ENCODE assay signal across 1 cellular context in genomic region chr20:64064145-64064698, GRCh38.
TF ChIP-seq lines count a peak whose summit lies in the region.

No MANE protein-coding gene starts in this region.

TF ChIP-seq in HepG2, 621 proteins besides CTCF, POLR2A, EP300 and RAD21 (continued from another document and continues in another):
- TF ChIP-seq ZNF512 (CRISPR knock-in tag; IDR thresholded peaks at IDR 0.05) (no peak), ZBTB43 (CRISPR knock-in tag; conservative IDR thresholded peaks at IDR 0.05) (no peak), ZNF224 (CRISPR knock-in tag; IDR thresholded peaks at IDR 0.05) (no peak), ARID4A (CRISPR knock-in tag; IDR thresholded peaks at IDR 0.05; ENCODE audit: borderline replicate concordance) (no peak), MBD4 (IDR thresholded peaks at IDR 0.05; ENCODE audit: borderline replicate concordance, low read length) (no peak), MLLT10 (CRISPR knock-in tag; IDR thresholded peaks at IDR 0.05) (no peak), HMGXB4 (CRISPR knock-in tag; IDR thresholded peaks at IDR 0.05; ENCODE audit: borderline replicate concordance in 1 of 2, low read depth in 1 of 2) (no peak), CBFB (CRISPR knock-in tag; IDR thresholded peaks at IDR 0.05) (no peak), ZNF3 (CRISPR knock-in tag; IDR thresholded peaks at IDR 0.05) (no peak), ZNF253 (CRISPR knock-in tag; IDR thresholded peaks at IDR 0.05; ENCODE audit: borderline replicate concordance) (no peak), ARHGAP35 (CRISPR knock-in tag; IDR thresholded peaks at IDR 0.05; ENCODE audit: borderline replicate concordance) (no peak), HNRNPK (IDR thresholded peaks at IDR 0.05; ENCODE audit: low read depth, low read length, poor library complexity, severe bottlenecking) (no peak), ZNF251 (CRISPR knock-in tag; IDR thresholded peaks at IDR 0.05) (no peak), ZNF629 (CRISPR knock-in tag; conservative IDR thresholded peaks at IDR 0.05) (no peak), MIER2 (CRISPR knock-in tag; IDR thresholded peaks at IDR 0.05) (no peak), ZNF703 (CRISPR knock-in tag; IDR thresholded peaks at IDR 0.05; ENCODE audit: borderline replicate concordance) (0 out of 2 replicates have a peak, but pooled peaks have one; percentile 22), BRD4 (CRISPR knock-in tag; IDR thresholded peaks at IDR 0.05) (no peak; the same call in 1 of the 2 replicates), PLRG1 (conservative IDR thresholded peaks at IDR 0.05) (no peak), ZNF510 (CRISPR knock-in tag; IDR thresholded peaks at IDR 0.05; ENCODE audit: low read depth) (0 out of 2 replicates have a peak, but pooled peaks have one; percentile 58), RARG (CRISPR knock-in tag; IDR thresholded peaks at IDR 0.05; ENCODE audit: low read depth) (no peak), ZNF234 (CRISPR knock-in tag; conservative IDR thresholded peaks at IDR 0.05) (no peak), ZNF589 (CRISPR knock-in tag; conservative IDR thresholded peaks at IDR 0.05) (no peak), MAFK (conservative IDR thresholded peaks at IDR 0.05 in 1 of 2, IDR thresholded peaks at IDR 0.05 in 1 of 2; ENCODE audit: low read length in 2 of 2) (no peak; a peak in 1 of 4 replicates), ZNF782 (CRISPR knock-in tag; IDR thresholded peaks at IDR 0.05; ENCODE audit: borderline replicate concordance) (0 out of 2 replicates have a peak, but pooled peaks have one; percentile 51), DPF2 (CRISPR knock-in tag; IDR thresholded peaks at IDR 0.05; ENCODE audit: borderline replicate concordance, low read depth) (0 out of 2 replicates have a peak, but pooled peaks have one; percentile 46), SRSF1 (optimal IDR thresholded peaks at IDR 0.05; ENCODE audit: low read depth, low read length) (peak; percentile 56), ZBTB1 (CRISPR knock-in tag; IDR thresholded peaks at IDR 0.05; ENCODE audit: borderline replicate concordance) (no peak)
- TF ChIP-seq, protein P1, sequence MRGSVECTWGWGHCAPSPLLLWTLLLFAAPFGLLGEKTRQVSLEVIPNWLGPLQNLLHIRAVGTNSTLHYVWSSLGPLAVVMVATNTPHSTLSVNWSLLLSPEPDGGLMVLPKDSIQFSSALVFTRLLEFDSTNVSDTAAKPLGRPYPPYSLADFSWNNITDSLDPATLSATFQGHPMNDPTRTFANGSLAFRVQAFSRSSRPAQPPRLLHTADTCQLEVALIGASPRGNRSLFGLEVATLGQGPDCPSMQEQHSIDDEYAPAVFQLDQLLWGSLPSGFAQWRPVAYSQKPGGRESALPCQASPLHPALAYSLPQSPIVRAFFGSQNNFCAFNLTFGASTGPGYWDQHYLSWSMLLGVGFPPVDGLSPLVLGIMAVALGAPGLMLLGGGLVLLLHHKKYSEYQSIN (CRISPR knock-in tag; IDR thresholded peaks at IDR 0.05; ENCODE audit: borderline replicate concordance) = no peak
- TF ChIP-seq, protein P2, sequence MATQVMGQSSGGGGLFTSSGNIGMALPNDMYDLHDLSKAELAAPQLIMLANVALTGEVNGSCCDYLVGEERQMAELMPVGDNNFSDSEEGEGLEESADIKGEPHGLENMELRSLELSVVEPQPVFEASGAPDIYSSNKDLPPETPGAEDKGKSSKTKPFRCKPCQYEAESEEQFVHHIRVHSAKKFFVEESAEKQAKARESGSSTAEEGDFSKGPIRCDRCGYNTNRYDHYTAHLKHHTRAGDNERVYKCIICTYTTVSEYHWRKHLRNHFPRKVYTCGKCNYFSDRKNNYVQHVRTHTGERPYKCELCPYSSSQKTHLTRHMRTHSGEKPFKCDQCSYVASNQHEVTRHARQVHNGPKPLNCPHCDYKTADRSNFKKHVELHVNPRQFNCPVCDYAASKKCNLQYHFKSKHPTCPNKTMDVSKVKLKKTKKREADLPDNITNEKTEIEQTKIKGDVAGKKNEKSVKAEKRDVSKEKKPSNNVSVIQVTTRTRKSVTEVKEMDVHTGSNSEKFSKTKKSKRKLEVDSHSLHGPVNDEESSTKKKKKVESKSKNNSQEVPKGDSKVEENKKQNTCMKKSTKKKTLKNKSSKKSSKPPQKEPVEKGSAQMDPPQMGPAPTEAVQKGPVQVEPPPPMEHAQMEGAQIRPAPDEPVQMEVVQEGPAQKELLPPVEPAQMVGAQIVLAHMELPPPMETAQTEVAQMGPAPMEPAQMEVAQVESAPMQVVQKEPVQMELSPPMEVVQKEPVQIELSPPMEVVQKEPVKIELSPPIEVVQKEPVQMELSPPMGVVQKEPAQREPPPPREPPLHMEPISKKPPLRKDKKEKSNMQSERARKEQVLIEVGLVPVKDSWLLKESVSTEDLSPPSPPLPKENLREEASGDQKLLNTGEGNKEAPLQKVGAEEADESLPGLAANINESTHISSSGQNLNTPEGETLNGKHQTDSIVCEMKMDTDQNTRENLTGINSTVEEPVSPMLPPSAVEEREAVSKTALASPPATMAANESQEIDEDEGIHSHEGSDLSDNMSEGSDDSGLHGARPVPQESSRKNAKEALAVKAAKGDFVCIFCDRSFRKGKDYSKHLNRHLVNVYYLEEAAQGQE (IDR thresholded peaks at IDR 0.05; ENCODE audit: borderline replicate concordance in 1 of 2, low read depth in 1 of 2, low read length in 2 of 2) = no peak
- TF ChIP-seq, protein P3, sequence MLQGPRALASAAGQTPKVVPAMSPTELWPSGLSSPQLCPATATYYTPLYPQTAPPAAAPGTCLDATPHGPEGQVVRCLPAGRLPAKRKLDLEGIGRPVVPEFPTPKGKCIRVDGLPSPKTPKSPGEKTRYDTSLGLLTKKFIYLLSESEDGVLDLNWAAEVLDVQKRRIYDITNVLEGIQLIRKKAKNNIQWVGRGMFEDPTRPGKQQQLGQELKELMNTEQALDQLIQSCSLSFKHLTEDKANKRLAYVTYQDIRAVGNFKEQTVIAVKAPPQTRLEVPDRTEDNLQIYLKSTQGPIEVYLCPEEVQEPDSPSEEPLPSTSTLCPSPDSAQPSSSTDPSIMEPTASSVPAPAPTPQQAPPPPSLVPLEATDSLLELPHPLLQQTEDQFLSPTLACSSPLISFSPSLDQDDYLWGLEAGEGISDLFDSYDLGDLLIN (CRISPR knock-in tag; IDR thresholded peaks at IDR 0.05; ENCODE audit: borderline replicate concordance) = no peak
- TF ChIP-seq, protein P4, sequence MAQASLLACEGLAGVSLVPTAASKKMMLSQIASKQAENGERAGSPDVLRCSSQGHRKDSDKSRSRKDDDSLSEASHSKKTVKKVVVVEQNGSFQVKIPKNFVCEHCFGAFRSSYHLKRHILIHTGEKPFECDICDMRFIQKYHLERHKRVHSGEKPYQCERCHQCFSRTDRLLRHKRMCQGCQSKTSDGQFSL (CRISPR knock-in tag; IDR thresholded peaks at IDR 0.05) = 0 out of 2 replicates have a peak, but pooled peaks have one; percentile 24
- TF ChIP-seq, protein P5, sequence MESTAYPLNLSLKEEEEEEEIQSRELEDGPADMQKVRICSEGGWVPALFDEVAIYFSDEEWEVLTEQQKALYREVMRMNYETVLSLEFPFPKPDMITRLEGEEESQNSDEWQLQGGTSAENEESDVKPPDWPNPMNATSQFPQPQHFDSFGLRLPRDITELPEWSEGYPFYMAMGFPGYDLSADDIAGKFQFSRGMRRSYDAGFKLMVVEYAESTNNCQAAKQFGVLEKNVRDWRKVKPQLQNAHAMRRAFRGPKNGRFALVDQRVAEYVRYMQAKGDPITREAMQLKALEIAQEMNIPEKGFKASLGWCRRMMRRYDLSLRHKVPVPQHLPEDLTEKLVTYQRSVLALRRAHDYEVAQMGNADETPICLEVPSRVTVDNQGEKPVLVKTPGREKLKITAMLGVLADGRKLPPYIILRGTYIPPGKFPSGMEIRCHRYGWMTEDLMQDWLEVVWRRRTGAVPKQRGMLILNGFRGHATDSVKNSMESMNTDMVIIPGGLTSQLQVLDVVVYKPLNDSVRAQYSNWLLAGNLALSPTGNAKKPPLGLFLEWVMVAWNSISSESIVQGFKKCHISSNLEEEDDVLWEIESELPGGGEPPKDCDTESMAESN (CRISPR knock-in tag; conservative IDR thresholded peaks at IDR 0.05) = no peak
- TF ChIP-seq, protein P6, sequence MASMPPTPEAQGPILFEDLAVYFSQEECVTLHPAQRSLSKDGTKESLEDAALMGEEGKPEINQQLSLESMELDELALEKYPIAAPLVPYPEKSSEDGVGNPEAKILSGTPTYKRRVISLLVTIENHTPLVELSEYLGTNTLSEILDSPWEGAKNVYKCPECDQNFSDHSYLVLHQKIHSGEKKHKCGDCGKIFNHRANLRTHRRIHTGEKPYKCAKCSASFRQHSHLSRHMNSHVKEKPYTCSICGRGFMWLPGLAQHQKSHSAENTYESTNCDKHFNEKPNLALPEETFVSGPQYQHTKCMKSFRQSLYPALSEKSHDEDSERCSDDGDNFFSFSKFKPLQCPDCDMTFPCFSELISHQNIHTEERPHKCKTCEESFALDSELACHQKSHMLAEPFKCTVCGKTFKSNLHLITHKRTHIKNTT (CRISPR knock-in tag; IDR thresholded peaks at IDR 0.05) = no peak
